34 cellular contexts compared by ENCODE assay signal in genomic region chr15:69912116-69912515, GRCh38.
"Had no signal": no experiment of that assay in that cellular context is flagged by ENCODE, and none has a peak within 500 bp of the region (broad histone marks: within the 10 kb centered on the region; RNA-seq: fewer than 3 reads in every experiment).

No MANE protein-coding gene starts in this region.

- H3K27me3 ChIP-seq: MG63 had no signal

- H3K9ac ChIP-seq: KMS-11 had no signal

- H3K27ac ChIP-seq: KMS-11 had no signal

- H3K4me3 ChIP-seq: MG63 had no signal

- H3K36me3 ChIP-seq: MG63 had no signal

- H3K9me3 ChIP-seq: MG63 had no signal

- DNase-seq: Karpas-422, Kasumi-1, KG1, MG63, MM.1S, MV-4-11, NCI-H1048, NCI-H1092, NCI-H1092 treated with DMSO at 0.1 percent for 48 hours, NCI-H1105, NCI-H1105 treated with DMSO at 0.1 percent for 48 hours, NCI-H1417, NCI-H1417 treated with DMSO at 0.1 percent for 48 hours, NCI-H1436, NCI-H1436 treated with DMSO at 0.1 percent for 48 hours, NCI-H146, NCI-H1694, NCI-H1694 treated with DMSO at 0.1 percent for 48 hours, NCI-H187, NCI-H187 treated with DMSO at 0.1 percent for 48 hours, NCI-H1930, NCI-H2029, NCI-H2029 treated with DMSO at 0.1 percent for 48 hours, NCI-H2081, NCI-H2081 treated with DMSO at 0.1 percent for 48 hours, NCI-H2107, NCI-H2171, NCI-H2171 treated with DMSO at 0.1 percent for 48 hours, NCI-H2227 treated with DMSO at 0.1 percent for 48 hours, NCI-H226, NCI-H345, NCI-H446, NCI-H446 treated with DMSO at 0.1 percent for 48 hours had no signal

- H3K4me2 ChIP-seq: KMS-11 had no signal
